Comparison of ENCODE assay signal across 22 cellular contexts in the genomic region with DNA sequence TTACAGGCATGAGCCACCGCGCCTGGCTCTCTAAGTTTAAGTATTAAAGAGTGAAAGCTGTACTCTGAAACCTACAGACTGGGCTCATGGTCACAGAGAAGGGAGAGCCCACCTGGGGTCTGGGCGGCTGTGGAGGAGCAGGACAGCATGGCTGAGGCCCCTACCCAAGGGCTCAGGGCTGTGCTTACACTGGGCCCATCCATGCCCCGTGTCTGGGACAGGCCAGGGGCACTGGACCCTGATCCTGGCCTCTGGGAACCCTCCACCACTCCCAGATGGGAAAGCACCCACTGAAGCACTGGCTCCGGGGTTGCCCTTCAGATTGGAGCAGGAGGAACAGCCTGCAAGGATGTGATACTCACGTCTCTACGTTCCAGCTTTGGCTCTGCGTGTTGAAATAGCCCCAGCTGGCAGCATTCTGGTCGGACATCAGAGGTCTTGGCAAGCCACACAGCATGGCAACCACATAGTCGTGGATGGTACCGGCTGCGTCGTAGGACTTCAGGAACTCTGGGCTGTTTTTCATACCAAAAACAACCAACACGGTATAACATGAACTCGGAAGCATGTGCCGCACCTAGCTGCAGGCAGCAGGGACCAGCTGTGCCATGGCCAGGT. TPM values are rescaled to one million over a fixed set of nuclear protein-coding genes. Genes with fewer than 3 reads are reported as not detected.
A peak's percentile ranks its signal among the peaks of the same experiment; 100 is the strongest.
DNase-seq lines count a peak whose midpoint lies in the region; ATAC-seq, FAIRE-seq and TF ChIP-seq lines count a peak whose summit lies in the region.
"Had no signal": no experiment of that assay in that cellular context is flagged by ENCODE, and none has a peak within 500 bp of the region (broad histone marks: within the 10 kb centered on the region; RNA-seq: fewer than 3 reads in every experiment).

No MANE protein-coding gene starts in this region.

- no peaks in the 10 kb centered on the region; the same call in 1 of the 2 replicates for H4K20me1 ChIP-seq in HepG2 (ENCODE audit: insufficient read depth, low read length)

- CTCF ChIA-PET in HepG2 (lab: Yijun Ruan, JAX; ENCODE audit: low intra/inter-chr PET ratio, low total read pairs) = no interaction called here

- DNase-seq in glutamatergic neuron = no peak
- DNase-seq in HepG2 (ENCODE audit: low spot score) = no peak
- no peak for DNase-seq in psoas muscle
- no peak for DNase-seq in RPMI8226
- DNase-seq in iPS-NIHi11 (ENCODE audit: low spot score) = no peak
- DNase-seq: ACHN; BE2C; C1 segment of cervical spinal cord; CD4-positive, CD25-positive, alpha-beta regulatory T cell; CD8-positive, alpha-beta memory T cell; COR-L47; DMS 273 treated with DMSO at 0.1 percent for 48 hours; DMS53; DND-41; EL; GM23248 had no signal

- no peak overlapping the region for H3K4me3 Mint-ChIP-seq in glutamatergic neuron (ENCODE audit: unreplicated experiment)
- H3K4me3 Mint-ChIP-seq: CD4-positive, CD25-positive, alpha-beta regulatory T cell; CD8-positive, alpha-beta memory T cell; IgD-negative memory B cell had no signal

- no peak overlapping the region for H3K4me2 ChIP-seq in HepG2 (ENCODE audit: low read depth, low read length)

- H3K27ac ChIP-seq in HepG2 (ENCODE audit: extremely low read length, insufficient read depth, low read length) (no peak overlapping the region), psoas muscle (no peak overlapping the region)
- H3K27ac ChIP-seq: GM23248, HL-60 had no signal

- H3K9me3 Mint-ChIP-seq in glutamatergic neuron (ENCODE audit: unreplicated experiment) = peaks cover 4% of the 10 kb centered on the region
- H3K9me3 Mint-ChIP-seq: CD4-positive, CD25-positive, alpha-beta regulatory T cell; CD8-positive, alpha-beta memory T cell; IgD-negative memory B cell had no signal

- TF ChIP-seq POLR2A in HepG2 (IDR thresholded peaks at IDR 0.05; ENCODE audit: insufficient read depth in 1 of 2, low read depth in 2 of 2, low read length in 2 of 2) = no peak

- peak overlapping the region; percentile 72 for H3K27ac Mint-ChIP-seq in glutamatergic neuron (ENCODE audit: unreplicated experiment)
- H3K27ac Mint-ChIP-seq: CD4-positive, CD25-positive, alpha-beta regulatory T cell; CD8-positive, alpha-beta memory T cell; IgD-negative memory B cell had no signal

- 94% methylated on average over 10 of the region's 16 CpGs for WGBS in HepG2 (ENCODE audit: low lambda C conversion rate)
- WGBS in psoas muscle, 3 donors = 45 to 63% (median 47%) methylated on average over 16 of the region's 16 CpGs

- H3K36me3 Mint-ChIP-seq in glutamatergic neuron (ENCODE audit: unreplicated experiment) = peaks cover 11% of the 10 kb centered on the region

- intact Hi-C loops in HepG2 (cut with micrococcal nuclease; ENCODE audit: unreplicated experiment) = no loop called here
- intact Hi-C loops in psoas muscle (cut with DNase I) = no loop called here

- no peak overlapping the region for H3K4me3 ChIP-seq in HepG2 (replicated peaks in 1 of 3; ENCODE audit: insufficient read depth in 1 of 3, low read depth in 2 of 3, low read length in 3 of 3)
- H3K4me3 ChIP-seq in psoas muscle = no peak overlapping the region
- H3K4me3 ChIP-seq: GM12878, GM23248, HAP-1 had no signal

- no peak for FAIRE-seq in HepG2 (lab: Jason Lieb, UNC)
- FAIRE-seq: A204.1, GM12878 had no signal

- POLR2A ChIA-PET in HepG2 (lab: Yijun Ruan, JAX) = interaction anchor here (0.7 to 1.7 kb wide), 2 partner anchors 11 to 13 kb away, joined by 3 to 4 read pairs; partner anchors contain the start of genes CTNS and SHPK

- ATAC-seq in HepG2 (peak; percentile 27; the same call in 1 of the 3 replicates), psoas muscle (peak; percentile 37 to 75 (median 69)), HG03521 (IDR thresholded peaks at IDR 0.05; ENCODE audit: unreplicated experiment) (no peak)
- ATAC-seq: GM12878 had no signal

- BruUV-seq in HepG2 (replicated peaks; lab: Mats Ljungman, UMichigan) = no TSS peak

- in situ Hi-C loops in HepG2 (cut with HindIII; ENCODE audit: extremely low pct_ligation_motif_present, low pct_unique_long_range_greater_than_20kb) = no loop called here

- TF ChIP-seq EP300 in HepG2 (IDR thresholded peaks at IDR 0.05; ENCODE audit: low read depth in 2 of 2, low read length in 2 of 2) = no peak
- no peak for TF ChIP-seq EP300 in HepG2 (CRISPR knock-in tag; IDR thresholded peaks at IDR 0.05; ENCODE audit: borderline replicate concordance)

- no peak for TF ChIP-seq RAD21 in HepG2 (CRISPR knock-in tag; IDR thresholded peaks at IDR 0.05)

- H3K4me1 Mint-ChIP-seq in glutamatergic neuron (ENCODE audit: low read depth, unreplicated experiment) = peaks cover 13% of the 10 kb centered on the region
- H3K4me1 Mint-ChIP-seq: CD8-positive, alpha-beta memory T cell had no signal

- no peak overlapping the region for H2AFZ ChIP-seq in HepG2 (ENCODE audit: low read length)
- H2AFZ ChIP-seq: GM23248 had no signal

- peaks cover 3% of the 10 kb centered on the region for H3K27me3 Mint-ChIP-seq in glutamatergic neuron (ENCODE audit: unreplicated experiment)
- H3K27me3 Mint-ChIP-seq: CD4-positive, CD25-positive, alpha-beta regulatory T cell; CD8-positive, alpha-beta memory T cell; IgD-negative memory B cell had no signal

- no peaks in the 10 kb centered on the region for H3K27me3 ChIP-seq in HepG2 (ENCODE audit: control insufficient read depth in 1 of 2, insufficient read depth in 2 of 2, low read length in 2 of 2)
- no peaks in the 10 kb centered on the region for H3K27me3 ChIP-seq in psoas muscle (ENCODE audit: insufficient read depth in 3 of 3, low read length in 2 of 3)
- H3K27me3 ChIP-seq: BE2C had no signal

- H3K9ac ChIP-seq in HepG2 (ENCODE audit: insufficient read depth, low read depth, low read length) = no peak overlapping the region
- H3K9ac ChIP-seq: GM23248 had no signal

- H3K9me3 ChIP-seq in HepG2 (ENCODE audit: low read length) (no peaks in the 10 kb centered on the region), psoas muscle (no peaks in the 10 kb centered on the region)
- H3K9me3 ChIP-seq: BE2C, HAP-1 had no signal

- TF ChIP-seq CTCF in glutamatergic neuron (IDR thresholded peaks at IDR 0.05; ENCODE audit: partially characterized antibody, unreplicated experiment) (no peak), HepG2 (CRISPR knock-in tag; IDR thresholded peaks at IDR 0.05) (no peak), psoas muscle (IDR thresholded peaks at IDR 0.05) (no peak)

- H3K4me1 ChIP-seq in HepG2 (ENCODE audit: insufficient read depth, low read length) = no peaks in the 10 kb centered on the region
- no peaks in the 10 kb centered on the region for H3K4me1 ChIP-seq in psoas muscle
- H3K4me1 ChIP-seq: BE2C, HAP-1 had no signal

- H3K36me3 ChIP-seq in HepG2 (replicated peaks in 1 of 2; ENCODE audit: control insufficient read depth in 1 of 2, insufficient read depth in 2 of 2, low read length in 2 of 2) (peaks cover 30 to 73% of the 10 kb centered on the region in 2 experiments), psoas muscle (ENCODE audit: insufficient read depth in 1 of 2, low read depth in 1 of 2) (peaks cover 7 to 88% of the 10 kb centered on the region in 2 donors)

- peaks cover 2% of the 10 kb centered on the region for H3K79me2 ChIP-seq in HepG2 (ENCODE audit: insufficient read depth, low read length)

RNA-seq across cellular contexts. Expression of gene SHPK, which starts 13.0 kb away (rescaled TPM):
- total RNA-seq in glutamatergic neuron (ENCODE audit: unreplicated experiment) (35.5 TPM), HepG2 (2016; rRNA removed; fragmentation: Illumina TruSeq; extraction: Trizol) (25.2 and 30.9 TPM in 2 replicates), psoas muscle (1 to 10 TPM; 1.7 to 3.8 (median 2.3) TPM)
- 3.5 and 3.8 TPM in 2 replicates for total RNA-seq in HepG2 (2016; cell fraction: cytosol; rRNA removed; fragmentation: Illumina TruSeq; extraction: Trizol; ENCODE audit: low read depth)
- 25.0 and 28.4 TPM in 2 replicates for total RNA-seq in HepG2 (2016; cell fraction: insoluble cytoplasmic fraction; rRNA removed; fragmentation: Illumina TruSeq; extraction: Trizol)
- 7.6 and 8.2 TPM in 2 replicates for total RNA-seq in HepG2 (2016; cell fraction: membrane; rRNA removed; fragmentation: Illumina TruSeq; extraction: Trizol)
- 20.4 and 24.0 TPM in 2 replicates for total RNA-seq in HepG2 (2016; cell fraction: nucleus; rRNA removed; fragmentation: Illumina TruSeq; extraction: Trizol)
- polyA plus RNA-seq in HepG2 (2011; rRNA removed) (16.2 and 20.4 TPM in 2 replicates), psoas muscle (1 to 10 TPM; 2.0 to 2.5 (median 2.2) TPM)
- 16.1 and 16.7 TPM in 2 replicates for polyA plus RNA-seq in HepG2 (2011; cell fraction: cytosol; rRNA removed)
- 27.2 and 28.1 TPM in 2 replicates for polyA plus RNA-seq in HepG2 (2011; cell fraction: nucleus; rRNA removed)
- 13.6 and 14.5 TPM in 2 replicates for polyA plus RNA-seq in HepG2 (2012)
- polyA plus RNA-seq in HepG2 (2016; cell fraction: cytosol; fragmentation: Illumina TruSeq; extraction: Trizol; ENCODE audit: low read depth) = 1.1 and 1.2 TPM in 2 replicates
- polyA plus RNA-seq in HepG2 (2016; cell fraction: insoluble cytoplasmic fraction; fragmentation: Illumina TruSeq; extraction: Trizol; ENCODE audit: low read depth) = 18.4 and 20.4 TPM in 2 replicates
- 2.5 and 3.0 TPM in 2 replicates for polyA plus RNA-seq in HepG2 (2016; cell fraction: membrane; fragmentation: Illumina TruSeq; extraction: Trizol; ENCODE audit: low read depth)
- polyA plus RNA-seq in HepG2 (2016; cell fraction: nucleus; fragmentation: Illumina TruSeq; extraction: Trizol; ENCODE audit: insufficient read depth, low read depth) = 24.9 and 27.7 TPM in 2 replicates
- polyA minus RNA-seq in HepG2 (2011; rRNA and poly(A)+ RNA removed; ENCODE audit: low replicate concordance) = 24.9 and 63.4 TPM in 2 replicates
- polyA minus RNA-seq in HepG2 (2011; cell fraction: cytosol; rRNA and poly(A)+ RNA removed) = 15.3 and 17.2 TPM in 2 replicates
- polyA minus RNA-seq in HepG2 (2011; cell fraction: nucleus; rRNA and poly(A)+ RNA removed) = 33.7 and 38.2 TPM in 2 replicates

RNA-seq across cellular contexts. Expression of gene CTNS, which starts 13.5 kb away (rescaled TPM):
- 17.2 TPM for total RNA-seq in glutamatergic neuron (ENCODE audit: unreplicated experiment)
- total RNA-seq in HepG2 (2016; rRNA removed; fragmentation: Illumina TruSeq; extraction: Trizol) = 6.5 and 13.7 TPM in 2 replicates
- total RNA-seq in HepG2 (2016; cell fraction: cytosol; rRNA removed; fragmentation: Illumina TruSeq; extraction: Trizol; ENCODE audit: low read depth) = 1.8 and 2.6 TPM in 2 replicates
- total RNA-seq in HepG2 (2016; cell fraction: insoluble cytoplasmic fraction; rRNA removed; fragmentation: Illumina TruSeq; extraction: Trizol) = 9.9 and 14.3 TPM in 2 replicates
- total RNA-seq in HepG2 (2016; cell fraction: membrane; rRNA removed; fragmentation: Illumina TruSeq; extraction: Trizol) = 6.1 and 6.2 TPM in 2 replicates
- 11.2 and 14.3 TPM in 2 replicates for total RNA-seq in HepG2 (2016; cell fraction: nucleus; rRNA removed; fragmentation: Illumina TruSeq; extraction: Trizol)
- 9.5 and 13.0 TPM in 2 replicates for polyA plus RNA-seq in HepG2 (2011; rRNA removed)
- 9.4 and 10.3 TPM in 2 replicates for polyA plus RNA-seq in HepG2 (2011; cell fraction: cytosol; rRNA removed)
- polyA plus RNA-seq in HepG2 (2011; cell fraction: nucleus; rRNA removed) = 20.7 and 23.6 TPM in 2 replicates
- polyA plus RNA-seq in HepG2 (2012) = 8.5 and 12.6 TPM in 2 replicates
- polyA plus RNA-seq in HepG2 (2016; cell fraction: cytosol; fragmentation: Illumina TruSeq; extraction: Trizol; ENCODE audit: low read depth) = 2.0 and 2.2 TPM in 2 replicates
- 7.3 and 8.2 TPM in 2 replicates for polyA plus RNA-seq in HepG2 (2016; cell fraction: insoluble cytoplasmic fraction; fragmentation: Illumina TruSeq; extraction: Trizol; ENCODE audit: low read depth)
- 4.5 and 5.9 TPM in 2 replicates for polyA plus RNA-seq in HepG2 (2016; cell fraction: membrane; fragmentation: Illumina TruSeq; extraction: Trizol; ENCODE audit: low read depth)
- polyA plus RNA-seq in HepG2 (2016; cell fraction: nucleus; fragmentation: Illumina TruSeq; extraction: Trizol; ENCODE audit: insufficient read depth, low read depth) = 20.2 and 21.3 TPM in 2 replicates
- polyA minus RNA-seq in HepG2 (2011; rRNA and poly(A)+ RNA removed; ENCODE audit: low replicate concordance) = 10.3 and 11.2 TPM in 2 replicates
- polyA minus RNA-seq in HepG2 (2011; cell fraction: cytosol; rRNA and poly(A)+ RNA removed) = 5.1 and 6.0 TPM in 2 replicates
- 9.7 TPM in 2 replicates for polyA minus RNA-seq in HepG2 (2011; cell fraction: nucleus; rRNA and poly(A)+ RNA removed)
- 10 to 100 TPM; 10.1 to 14.9 (median 11.0) TPM for total RNA-seq in psoas muscle
- polyA plus RNA-seq in psoas muscle = 10 to 100 TPM in 1 of 3 donors, 1 to 10 TPM in 2; 7.3 to 32.7 (median 9.2) TPM

RNA-seq across cellular contexts. Expression of gene TRPV1, which starts 13.9 kb away (rescaled TPM):
- total RNA-seq in glutamatergic neuron (ENCODE audit: unreplicated experiment) (29.8 TPM), HepG2 (2016; rRNA removed; fragmentation: Illumina TruSeq; extraction: Trizol) (2.2 and 5.3 TPM in 2 replicates), psoas muscle (1 to 10 TPM; 1.4 to 3.6 (median 2.7) TPM)
- total RNA-seq in HepG2 (2016; cell fraction: cytosol; rRNA removed; fragmentation: Illumina TruSeq; extraction: Trizol; ENCODE audit: low read depth) = 1.9 TPM in 2 replicates
- total RNA-seq in HepG2 (2016; cell fraction: insoluble cytoplasmic fraction; rRNA removed; fragmentation: Illumina TruSeq; extraction: Trizol) = 1.9 and 5.0 TPM in 2 replicates
- 2.0 and 2.1 TPM in 2 replicates for total RNA-seq in HepG2 (2016; cell fraction: membrane; rRNA removed; fragmentation: Illumina TruSeq; extraction: Trizol)
- total RNA-seq in HepG2 (2016; cell fraction: nucleus; rRNA removed; fragmentation: Illumina TruSeq; extraction: Trizol) = 7.9 and 9.6 TPM in 2 replicates
- polyA plus RNA-seq in HepG2 (2011; rRNA removed) (8.0 and 9.5 TPM in 2 replicates), psoas muscle (1 to 10 TPM; 1.8 to 4.8 (median 3.1) TPM)
- polyA plus RNA-seq in HepG2 (2011; cell fraction: cytosol; rRNA removed) = 3.6 and 3.7 TPM in 2 replicates
- polyA plus RNA-seq in HepG2 (2011; cell fraction: nucleus; rRNA removed) = 29.7 and 33.7 TPM in 2 replicates
- polyA plus RNA-seq in HepG2 (2012) = 5.3 and 6.4 TPM in 2 replicates
- 0.44 and 0.46 TPM in 2 replicates for polyA plus RNA-seq in HepG2 (2016; cell fraction: cytosol; fragmentation: Illumina TruSeq; extraction: Trizol; ENCODE audit: low read depth)
- 1.7 and 2.2 TPM in 2 replicates for polyA plus RNA-seq in HepG2 (2016; cell fraction: insoluble cytoplasmic fraction; fragmentation: Illumina TruSeq; extraction: Trizol; ENCODE audit: low read depth)
- polyA plus RNA-seq in HepG2 (2016; cell fraction: membrane; fragmentation: Illumina TruSeq; extraction: Trizol; ENCODE audit: low read depth) = 0.60 and 0.85 TPM in 2 replicates
- polyA plus RNA-seq in HepG2 (2016; cell fraction: nucleus; fragmentation: Illumina TruSeq; extraction: Trizol; ENCODE audit: insufficient read depth, low read depth) = 29.4 and 35.3 TPM in 2 replicates
- polyA minus RNA-seq in HepG2 (2011; rRNA and poly(A)+ RNA removed; ENCODE audit: low replicate concordance) = 7.1 and 8.2 TPM in 2 replicates
- polyA minus RNA-seq in HepG2 (2011; cell fraction: cytosol; rRNA and poly(A)+ RNA removed) = 1.3 and 4.2 TPM in 2 replicates
- 10.7 and 14.4 TPM in 2 replicates for polyA minus RNA-seq in HepG2 (2011; cell fraction: nucleus; rRNA and poly(A)+ RNA removed)

RNA-seq across cellular contexts. Expression of gene TAX1BP3, which starts 45.3 kb away (rescaled TPM):
- total RNA-seq in glutamatergic neuron (ENCODE audit: unreplicated experiment) (91.4 TPM), HepG2 (2016; rRNA removed; fragmentation: Illumina TruSeq; extraction: Trizol) (44.5 and 45.1 TPM in 2 replicates), psoas muscle (10 to 100 TPM; 20.4 to 23.9 (median 22.8) TPM)
- total RNA-seq in HepG2 (2016; cell fraction: cytosol; rRNA removed; fragmentation: Illumina TruSeq; extraction: Trizol; ENCODE audit: low read depth) = 20.2 and 21.9 TPM in 2 replicates
- 43.7 and 44.8 TPM in 2 replicates for total RNA-seq in HepG2 (2016; cell fraction: insoluble cytoplasmic fraction; rRNA removed; fragmentation: Illumina TruSeq; extraction: Trizol)
- total RNA-seq in HepG2 (2016; cell fraction: membrane; rRNA removed; fragmentation: Illumina TruSeq; extraction: Trizol) = 44.2 and 51.0 TPM in 2 replicates
- total RNA-seq in HepG2 (2016; cell fraction: nucleus; rRNA removed; fragmentation: Illumina TruSeq; extraction: Trizol) = 17.2 and 23.9 TPM in 2 replicates
- polyA plus RNA-seq in HepG2 (2011; rRNA removed) (16.7 and 20.4 TPM in 2 replicates), psoas muscle (10 to 100 TPM; 30.3 to 75.7 (median 40.1) TPM)
- polyA plus RNA-seq in HepG2 (2011; cell fraction: cytosol; rRNA removed) = 27.1 and 29.0 TPM in 2 replicates
- polyA plus RNA-seq in HepG2 (2011; cell fraction: nucleus; rRNA removed) = 19.8 and 21.2 TPM in 2 replicates
- polyA plus RNA-seq in HepG2 (2012) = 14.6 and 15.5 TPM in 2 replicates
- 23.2 and 28.8 TPM in 2 replicates for polyA plus RNA-seq in HepG2 (2016; cell fraction: cytosol; fragmentation: Illumina TruSeq; extraction: Trizol; ENCODE audit: low read depth)
- 43.3 and 55.1 TPM in 2 replicates for polyA plus RNA-seq in HepG2 (2016; cell fraction: insoluble cytoplasmic fraction; fragmentation: Illumina TruSeq; extraction: Trizol; ENCODE audit: low read depth)
- 46.7 and 49.7 TPM in 2 replicates for polyA plus RNA-seq in HepG2 (2016; cell fraction: membrane; fragmentation: Illumina TruSeq; extraction: Trizol; ENCODE audit: low read depth)
- 31.7 and 35.3 TPM in 2 replicates for polyA plus RNA-seq in HepG2 (2016; cell fraction: nucleus; fragmentation: Illumina TruSeq; extraction: Trizol; ENCODE audit: insufficient read depth, low read depth)
- polyA minus RNA-seq in HepG2 (2011; rRNA and poly(A)+ RNA removed; ENCODE audit: low replicate concordance) = 23.4 and 40.0 TPM in 2 replicates
- polyA minus RNA-seq in HepG2 (2011; cell fraction: cytosol; rRNA and poly(A)+ RNA removed) = 12.6 and 16.6 TPM in 2 replicates
- 11.7 and 13.6 TPM in 2 replicates for polyA minus RNA-seq in HepG2 (2011; cell fraction: nucleus; rRNA and poly(A)+ RNA removed)

RNA-seq across cellular contexts. Expression of gene EMC6, which starts 45.5 kb away (rescaled TPM):
- total RNA-seq in glutamatergic neuron (ENCODE audit: unreplicated experiment) (44.4 TPM), HepG2 (2016; rRNA removed; fragmentation: Illumina TruSeq; extraction: Trizol) (42.2 and 45.1 TPM in 2 replicates), psoas muscle (100 to 1,000 TPM in 1 of 4 donors, 10 to 100 TPM in 3; 91.6 to 135 (median 97.0) TPM)
- total RNA-seq in HepG2 (2016; cell fraction: cytosol; rRNA removed; fragmentation: Illumina TruSeq; extraction: Trizol; ENCODE audit: low read depth) = 60.5 and 83.6 TPM in 2 replicates
- total RNA-seq in HepG2 (2016; cell fraction: insoluble cytoplasmic fraction; rRNA removed; fragmentation: Illumina TruSeq; extraction: Trizol) = 42.9 and 47.7 TPM in 2 replicates
- 57.6 and 76.2 TPM in 2 replicates for total RNA-seq in HepG2 (2016; cell fraction: membrane; rRNA removed; fragmentation: Illumina TruSeq; extraction: Trizol)
- 22.4 and 23.6 TPM in 2 replicates for total RNA-seq in HepG2 (2016; cell fraction: nucleus; rRNA removed; fragmentation: Illumina TruSeq; extraction: Trizol)
- polyA plus RNA-seq in HepG2 (2011; rRNA removed) (47.7 and 53.7 TPM in 2 replicates), psoas muscle (100 to 1,000 TPM; 247 to 270 (median 264) TPM)
- polyA plus RNA-seq in HepG2 (2011; cell fraction: cytosol; rRNA removed) = 50.2 and 99.7 TPM in 2 replicates
- polyA plus RNA-seq in HepG2 (2011; cell fraction: nucleus; rRNA removed) = 28.3 and 28.6 TPM in 2 replicates
- polyA plus RNA-seq in HepG2 (2012) = 37.0 and 41.4 TPM in 2 replicates
- polyA plus RNA-seq in HepG2 (2016; cell fraction: cytosol; fragmentation: Illumina TruSeq; extraction: Trizol; ENCODE audit: low read depth) = 126 and 179 TPM in 2 replicates
- 92.6 and 104 TPM in 2 replicates for polyA plus RNA-seq in HepG2 (2016; cell fraction: insoluble cytoplasmic fraction; fragmentation: Illumina TruSeq; extraction: Trizol; ENCODE audit: low read depth)
- polyA plus RNA-seq in HepG2 (2016; cell fraction: membrane; fragmentation: Illumina TruSeq; extraction: Trizol; ENCODE audit: low read depth) = 107 and 132 TPM in 2 replicates
- polyA plus RNA-seq in HepG2 (2016; cell fraction: nucleus; fragmentation: Illumina TruSeq; extraction: Trizol; ENCODE audit: insufficient read depth, low read depth) = 69.7 and 73.2 TPM in 2 replicates
- polyA minus RNA-seq in HepG2 (2011; rRNA and poly(A)+ RNA removed; ENCODE audit: low replicate concordance) = 22.5 and 22.6 TPM in 2 replicates
- polyA minus RNA-seq in HepG2 (2011; cell fraction: cytosol; rRNA and poly(A)+ RNA removed) = 17.3 and 24.3 TPM in 2 replicates
- 8.5 and 13.6 TPM in 2 replicates for polyA minus RNA-seq in HepG2 (2011; cell fraction: nucleus; rRNA and poly(A)+ RNA removed)
